In the genomic region with DNA sequence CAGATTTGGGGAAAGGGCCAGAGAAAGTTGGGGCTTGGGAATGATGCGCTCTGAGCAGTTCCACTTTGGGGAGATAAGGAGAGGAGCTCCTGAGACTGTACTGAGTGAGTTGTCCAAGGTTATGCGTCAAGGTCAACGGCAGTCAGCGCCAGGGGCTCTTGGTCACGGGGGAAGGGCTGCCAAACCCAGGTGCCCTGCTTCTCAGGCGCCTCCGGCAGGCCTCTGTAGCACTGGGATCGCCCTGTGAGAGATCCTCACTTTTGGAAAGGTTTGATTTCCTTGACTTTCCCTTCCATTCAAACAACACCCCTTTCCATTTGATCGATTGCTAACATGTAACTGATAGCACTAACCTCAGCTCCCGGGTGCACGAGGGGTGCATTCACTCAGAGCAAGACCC, we compare ENCODE assay signal across 26 cellular contexts.
"Had no signal": no experiment of that assay in that cellular context is flagged by ENCODE, and none has a peak within 500 bp of the region (broad histone marks: within the 10 kb centered on the region; RNA-seq: fewer than 3 reads in every experiment).

No MANE protein-coding gene starts in this region.

- DNase-seq: naive B cell; naive thymus-derived CD8-positive, alpha-beta T cell; occipital lobe; ovary; psoas muscle; right cardiac atrium; right lobe of liver; sigmoid colon; small intestine; stimulated activated CD4-positive, alpha-beta T cell treated with anti-CD3 and anti-CD28 coated beads, Interleukin-15, amount 100 ng/mL, for 24 hours; stimulated activated CD4-positive, alpha-beta T cell treated with anti-CD3 and anti-CD28 coated beads, Interleukin-2, amount 100 ng/mL, for 24 hours; stimulated activated CD4-positive, alpha-beta T cell treated with anti-CD3 and anti-CD28 coated beads, Interleukin-2, amount 100 ng/mL, for 48 hours; stimulated activated CD4-positive, alpha-beta T cell treated with anti-CD3 and anti-CD28 coated beads, Interleukin-4, amount 100 ng/mL, for 24 hours; stimulated activated naive B cell treated with anti-CD40 and anti-IgM and Interleukin-4, amounts not matched to agents 10 μg/mL and 1 μg/mL and 100 μg/mL, for 72 hours; stimulated activated naive CD4-positive, alpha-beta T cell treated with Interleukin-2 at 50 U/mL for 16 hours; stomach; trophoblast cell had no signal

- H3K4me3 Mint-ChIP-seq: naive B cell; naive thymus-derived CD8-positive, alpha-beta T cell; natural killer cell treated with Interleukin-12 subunit alpha and Interleukin-12 subunit beta and Interleukin-15 and Interleukin-18, amount 100 ng/mL, for 72 hours; stimulated activated effector memory CD8-positive, alpha-beta T cell treated with anti-CD3 and anti-CD28 coated beads, Interleukin-12 subunit alpha, Interleukin-12 subunit beta, amount 100 ng/mL, for 72 hours; stimulated activated naive B cell treated with anti-CD40 and anti-IgM and Interleukin-4, amounts not matched to agents 10 μg/mL and 1 μg/mL and 100 μg/mL, for 72 hours; stimulated activated naive CD8-positive, alpha-beta T cell treated with anti-CD3 and anti-CD28 coated beads, Interleukin-15, Interleukin-2, amounts not matched to agents 100 ng/mL and 50 ng/mL, for 24 hours had no signal

- ATAC-seq: naive thymus-derived CD8-positive, alpha-beta T cell; natural killer cell treated with Interleukin-12 subunit alpha and Interleukin-12 subunit beta and Interleukin-15 and Interleukin-18, amount 100 ng/mL, for 72 hours; psoas muscle; right cardiac atrium; right lobe of liver; stimulated activated effector memory CD8-positive, alpha-beta T cell treated with anti-CD3 and anti-CD28 coated beads, Interleukin-12 subunit alpha, Interleukin-12 subunit beta, amount 100 ng/mL, for 72 hours; stimulated activated naive B cell treated with anti-CD40 and anti-IgM and Interleukin-4, amounts not matched to agents 10 μg/mL and 1 μg/mL and 100 μg/mL, for 72 hours had no signal

- H3K4me1 Mint-ChIP-seq: naive B cell; stimulated activated effector memory CD8-positive, alpha-beta T cell treated with anti-CD3 and anti-CD28 coated beads, Interleukin-12 subunit alpha, Interleukin-12 subunit beta, amount 100 ng/mL, for 72 hours; stimulated activated naive B cell treated with anti-CD40 and anti-IgM and Interleukin-4, amounts not matched to agents 10 μg/mL and 1 μg/mL and 100 μg/mL, for 72 hours had no signal

- H3K27ac Mint-ChIP-seq: naive B cell; naive thymus-derived CD8-positive, alpha-beta T cell; natural killer cell treated with Interleukin-12 subunit alpha and Interleukin-12 subunit beta and Interleukin-15 and Interleukin-18, amount 100 ng/mL, for 72 hours; progenitor cell of endocrine pancreas; stimulated activated effector memory CD8-positive, alpha-beta T cell treated with anti-CD3 and anti-CD28 coated beads, Interleukin-12 subunit alpha, Interleukin-12 subunit beta, amount 100 ng/mL, for 72 hours; stimulated activated naive B cell treated with anti-CD40 and anti-IgM and Interleukin-4, amounts not matched to agents 10 μg/mL and 1 μg/mL and 100 μg/mL, for 72 hours; stimulated activated naive CD8-positive, alpha-beta T cell treated with anti-CD3 and anti-CD28 coated beads, Interleukin-15, Interleukin-2, amounts not matched to agents 100 ng/mL and 50 ng/mL, for 24 hours had no signal

- H3K9me3 ChIP-seq: ovary, psoas muscle, right lobe of liver, sigmoid colon, stomach, thoracic aorta, thyroid gland, upper lobe of left lung had no signal

- H3K36me3 ChIP-seq: ovary, right lobe of liver, sigmoid colon, stomach, thoracic aorta, thyroid gland, tibial nerve, upper lobe of left lung had no signal

- H3K27me3 ChIP-seq: ovary, right lobe of liver, sigmoid colon, stomach, thyroid gland, tibial nerve, upper lobe of left lung had no signal

- H3K27ac ChIP-seq: ovary, parathyroid adenoma, psoas muscle, right lobe of liver, sigmoid colon, stomach, thoracic aorta, thyroid gland, tibial nerve, upper lobe of left lung had no signal

- H3K27me3 Mint-ChIP-seq: natural killer cell treated with Interleukin-12 subunit alpha and Interleukin-12 subunit beta and Interleukin-15 and Interleukin-18, amount 100 ng/mL, for 72 hours; progenitor cell of endocrine pancreas; stimulated activated naive B cell treated with anti-CD40 and anti-IgM and Interleukin-4, amounts not matched to agents 10 μg/mL and 1 μg/mL and 100 μg/mL, for 72 hours; stimulated activated naive CD8-positive, alpha-beta T cell treated with anti-CD3 and anti-CD28 coated beads, Interleukin-15, Interleukin-2, amounts not matched to agents 100 ng/mL and 50 ng/mL, for 24 hours had no signal

- H3K36me3 Mint-ChIP-seq: naive B cell; naive thymus-derived CD8-positive, alpha-beta T cell; natural killer cell treated with Interleukin-12 subunit alpha and Interleukin-12 subunit beta and Interleukin-15 and Interleukin-18, amount 100 ng/mL, for 72 hours; stimulated activated effector memory CD8-positive, alpha-beta T cell treated with anti-CD3 and anti-CD28 coated beads, Interleukin-12 subunit alpha, Interleukin-12 subunit beta, amount 100 ng/mL, for 72 hours; stimulated activated naive B cell treated with anti-CD40 and anti-IgM and Interleukin-4, amounts not matched to agents 10 μg/mL and 1 μg/mL and 100 μg/mL, for 72 hours had no signal

- H3K4me3 ChIP-seq: ovary, psoas muscle, right lobe of liver, sigmoid colon, stomach, thoracic aorta, thyroid gland, tibial nerve, upper lobe of left lung had no signal

- H3K4me1 ChIP-seq: parathyroid adenoma, psoas muscle, right lobe of liver, stomach, upper lobe of left lung had no signal
